ENCODE assay signal across 8 cellular contexts in genomic region chr22:42560781-42561180, GRCh38. TPM values are rescaled to one million over a fixed set of nuclear protein-coding genes. Genes with fewer than 3 reads are reported as not detected.
A peak's percentile ranks its signal among the peaks of the same experiment; 100 is the strongest.
DNase-seq lines count a peak whose midpoint lies in the region; ATAC-seq, FAIRE-seq and TF ChIP-seq lines count a peak whose summit lies in the region.

No MANE protein-coding gene starts in this region.

- H3K4me1 ChIP-seq in keratinocyte (ENCODE audit: control insufficient read depth, extremely low read depth, insufficient read depth, low read length) = peaks cover 4% of the 10 kb centered on the region

- dilution Hi-C loops in keratinocyte (cut with MboI; ENCODE audit: extremely low pct_ligation_motif_present, low sequenced_read_pairs) = no loop called here

- DNase-seq in AG04450 (ENCODE audit: low read depth, low spot score) (no peak), GM13976 (ENCODE audit: low spot score) (peak; percentile 42), keratinocyte (ENCODE audit: low read depth, low spot score) (no peak), NCI-H774 (lab: John Stamatoyannopoulos, UW) (no peak)
- DNase-seq in activated CD8-positive, alpha-beta T cell treated with anti-CD3 and anti-CD28 coated beads for 36 hours = peak; percentile 38

- no peak overlapping the region for H2AFZ ChIP-seq in keratinocyte (ENCODE audit: control insufficient read depth, low read length)

- ATAC-seq in activated CD8-positive, alpha-beta T cell treated with anti-CD3 and anti-CD28 coated beads for 36 hours = peak; percentile 74
- no peak for ATAC-seq in GM18868 (IDR thresholded peaks at IDR 0.05; ENCODE audit: unreplicated experiment)
- ATAC-seq in HG03175 (IDR thresholded peaks at IDR 0.05; ENCODE audit: unreplicated experiment) = no peak
- ATAC-seq in HG03571 (IDR thresholded peaks at IDR 0.05; ENCODE audit: unreplicated experiment) = no peak

- no peak overlapping the region for H3K4me3 ChIP-seq in AG04450 (ENCODE audit: low read depth, low read length)
- H3K4me3 ChIP-seq in keratinocyte (ENCODE audit: control insufficient read depth in 2 of 3, extremely low read depth in 1 of 3, insufficient read depth in 2 of 3, low read depth in 1 of 3, low read length in 3 of 3) = no peak overlapping the region

- no peaks in the 10 kb centered on the region for H3K9me1 ChIP-seq in keratinocyte (ENCODE audit: control insufficient read depth, extremely low read depth, insufficient read depth, low read length)

- no peaks in the 10 kb centered on the region for H3K9me3 ChIP-seq in AG04450 (ENCODE audit: control insufficient read depth, insufficient read depth, low read length)
- no peaks in the 10 kb centered on the region for H3K9me3 ChIP-seq in keratinocyte (ENCODE audit: control insufficient read depth, low read depth, low read length)

- H3K9ac ChIP-seq in keratinocyte (ENCODE audit: control insufficient read depth, extremely low read depth, insufficient read depth, low read length) = no peak overlapping the region

- peaks cover 4% of the 10 kb centered on the region for H3K36me3 Mint-ChIP-seq in activated CD8-positive, alpha-beta T cell treated with anti-CD3 and anti-CD28 coated beads for 36 hours (ENCODE audit: low read depth)

- no peaks in the 10 kb centered on the region for H3K9me3 Mint-ChIP-seq in activated CD8-positive, alpha-beta T cell treated with anti-CD3 and anti-CD28 coated beads for 36 hours

- no peak for FAIRE-seq in keratinocyte (lab: Jason Lieb, UNC)

- in situ Hi-C loops in GM13976 (cut with MboI; ENCODE audit: low sequenced_read_pairs, unreplicated experiment) = no loop called here

- TF ChIP-seq CTCF in AG04450 (IDR thresholded peaks at IDR 0.05; ENCODE audit: low read depth, low read length) (peak; percentile 50), GM13976 (IDR thresholded peaks at IDR 0.05; ENCODE audit: borderline replicate concordance, control extremely low read depth, extremely low read depth, insufficient read depth, missing control alignments) (peak; percentile 33), keratinocyte (optimal IDR thresholded peaks at IDR 0.05 in 1 of 3, IDR thresholded peaks at IDR 0.05 in 1 of 3, conservative IDR thresholded peaks at IDR 0.05 in 1 of 3; ENCODE audit: extremely low read depth in 1 of 3, insufficient read depth in 2 of 3, low read length in 3 of 3) (peak; percentile 38 to 44 (median 44))
- peak; percentile 64 for TF ChIP-seq CTCF in activated CD8-positive, alpha-beta T cell treated with anti-CD3 and anti-CD28 coated beads for 36 hours (IDR thresholded peaks at IDR 0.05)

- H3K4me3 Mint-ChIP-seq in activated CD8-positive, alpha-beta T cell treated with anti-CD3 and anti-CD28 coated beads for 36 hours = no peak overlapping the region

- no peaks in the 10 kb centered on the region for H3K79me2 ChIP-seq in keratinocyte (ENCODE audit: control insufficient read depth, insufficient read depth, low read length)

- CTCF ChIA-PET in AG04450 (lab: Charles Lee) = interaction anchor here (0.7 kb wide), 1 partner anchor 512 kb away, joined by 3 read pairs; no protein-coding TSS in a partner anchor
- CTCF ChIA-PET in activated CD8-positive, alpha-beta T cell treated with anti-CD3 and anti-CD28 coated beads for 36 hours (lab: Charles Lee) = interaction anchor here (0.8 to 1.9 kb wide), 10 partner anchors 8 to 50 kb away, joined by 3 to 10 read pairs (median 4); no protein-coding TSS in a partner anchor

- H3K27me3 ChIP-seq in AG04450 (ENCODE audit: control insufficient read depth, insufficient read depth, low read length) (no peaks in the 10 kb centered on the region), keratinocyte (ENCODE audit: control insufficient read depth, extremely low read depth, insufficient read depth, low read length) (no peaks in the 10 kb centered on the region)

- no peaks in the 10 kb centered on the region for H3K27me3 Mint-ChIP-seq in activated CD8-positive, alpha-beta T cell treated with anti-CD3 and anti-CD28 coated beads for 36 hours

- H3K4me1 Mint-ChIP-seq in activated CD8-positive, alpha-beta T cell treated with anti-CD3 and anti-CD28 coated beads for 36 hours (ENCODE audit: low read depth) = peaks cover 11% of the 10 kb centered on the region

- no peak overlapping the region for H3K27ac Mint-ChIP-seq in activated CD8-positive, alpha-beta T cell treated with anti-CD3 and anti-CD28 coated beads for 36 hours

- POLR2A ChIA-PET in AG04450 (lab: Yijun Ruan, JAX) = interaction anchor here (0.6 to 1.5 kb wide), 3 partner anchors 50 to 53 kb away, joined by 3 to 6 read pairs (median 4); no protein-coding TSS in a partner anchor
- POLR2A ChIA-PET in activated CD8-positive, alpha-beta T cell treated with anti-CD3 and anti-CD28 coated beads for 36 hours (lab: Charles Lee) = interaction anchor here (1.1 to 2.0 kb wide), 4 partner anchors 9 to 51 kb away, joined by 3 to 9 read pairs (median 5); no protein-coding TSS in a partner anchor

- H3K36me3 ChIP-seq in keratinocyte (ENCODE audit: control insufficient read depth in 2 of 2, extremely low read depth in 1 of 2, insufficient read depth in 2 of 2, low read length in 2 of 2) = no peaks in the 10 kb centered on the region

- intact Hi-C loops in activated CD8-positive, alpha-beta T cell treated with anti-CD3 and anti-CD28 coated beads for 36 hours (cut with micrococcal nuclease) = no loop called here

- no peaks in the 10 kb centered on the region for H4K20me1 ChIP-seq in keratinocyte (ENCODE audit: control insufficient read depth, extremely low read depth, insufficient read depth, low read length)

- H3K27ac ChIP-seq in AG04450 (ENCODE audit: low read depth, low read length) = no peak overlapping the region
- no peak overlapping the region for H3K27ac ChIP-seq in keratinocyte (ENCODE audit: control insufficient read depth, insufficient read depth, low read length)

- no peak overlapping the region for H3K4me2 ChIP-seq in keratinocyte (ENCODE audit: control insufficient read depth, extremely low read depth, insufficient read depth, low read depth, low read length)

RNA-seq across cellular contexts. Expression of gene SERHL2, which starts 7.0 kb away (rescaled TPM):
- polyA plus RNA-seq in AG04450 (2011; rRNA removed) (6.6 and 9.0 TPM in 2 replicates), keratinocyte (1.5 to 4.6 TPM (median 2.5 TPM) in 3 replicates)
- polyA minus RNA-seq in AG04450 (2011; rRNA and poly(A)+ RNA removed) = 1.7 and 2.8 TPM in 2 replicates
- 1 to 10 TPM; 1.1 to 1.4 TPM for total RNA-seq in activated CD8-positive, alpha-beta T cell treated with anti-CD3 and anti-CD28 coated beads for 36 hours
- 0.61 TPM for polyA plus RNA-seq in keratinocyte (2011; ENCODE audit: low read depth)
- polyA plus RNA-seq in keratinocyte (2011; cell fraction: cytosol; rRNA removed) = 1.9 and 2.9 TPM in 2 replicates
- polyA plus RNA-seq in keratinocyte (2011; cell fraction: nucleus; rRNA removed) = 1.9 and 2.7 TPM in 2 replicates
- polyA plus RNA-seq in keratinocyte (2012; ENCODE audit: low replicate concordance) = 0.72 and 1.2 TPM in 2 replicates
- polyA minus RNA-seq in keratinocyte = 1.8 to 2.6 TPM in 2 of 3 replicates, not detected in the other
- not detected for polyA minus RNA-seq in keratinocyte (2011; cell fraction: cytosol; rRNA and poly(A)+ RNA removed)
- polyA minus RNA-seq in keratinocyte (2011; cell fraction: nucleus; rRNA and poly(A)+ RNA removed) = 1.2 and 2.2 TPM in 2 replicates

RNA-seq across cellular contexts. Expression of gene RRP7A, which starts 41.2 kb away (rescaled TPM):
- polyA plus RNA-seq in AG04450 (2011; rRNA removed) (17.4 and 21.8 TPM in 2 replicates), keratinocyte (29.4 to 30.7 TPM (median 30.2 TPM) in 3 replicates)
- polyA minus RNA-seq in AG04450 (2011; rRNA and poly(A)+ RNA removed) = 12.4 and 13.1 TPM in 2 replicates
- total RNA-seq in activated CD8-positive, alpha-beta T cell treated with anti-CD3 and anti-CD28 coated beads for 36 hours = 100 to 1,000 TPM; 120 to 126 TPM
- polyA plus RNA-seq in keratinocyte (2011; ENCODE audit: low read depth) = 44.1 TPM
- polyA plus RNA-seq in keratinocyte (2011; cell fraction: cytosol; rRNA removed) = 22.5 and 27.2 TPM in 2 replicates
- 20.2 and 22.8 TPM in 2 replicates for polyA plus RNA-seq in keratinocyte (2011; cell fraction: nucleus; rRNA removed)
- 14.5 and 36.7 TPM in 2 replicates for polyA plus RNA-seq in keratinocyte (2012; ENCODE audit: low replicate concordance)
- 18.3 to 46.4 TPM (median 22.4 TPM) in 3 replicates for polyA minus RNA-seq in keratinocyte
- 15.5 TPM for polyA minus RNA-seq in keratinocyte (2011; cell fraction: cytosol; rRNA and poly(A)+ RNA removed)
- polyA minus RNA-seq in keratinocyte (2011; cell fraction: nucleus; rRNA and poly(A)+ RNA removed) = 11.0 and 15.4 TPM in 2 replicates

RNA-seq across cellular contexts. Expression of gene POLDIP3, which starts 53.9 kb away (rescaled TPM):
- polyA plus RNA-seq in AG04450 (2011; rRNA removed) (50.6 and 55.7 TPM in 2 replicates), keratinocyte (38.5 to 41.9 TPM (median 38.7 TPM) in 3 replicates)
- 40.2 and 47.8 TPM in 2 replicates for polyA minus RNA-seq in AG04450 (2011; rRNA and poly(A)+ RNA removed)
- total RNA-seq in activated CD8-positive, alpha-beta T cell treated with anti-CD3 and anti-CD28 coated beads for 36 hours = 10 to 100 TPM; 70.2 to 71.1 TPM
- 25.1 TPM for polyA plus RNA-seq in keratinocyte (2011; ENCODE audit: low read depth)
- polyA plus RNA-seq in keratinocyte (2011; cell fraction: cytosol; rRNA removed) = 35.2 and 37.0 TPM in 2 replicates
- polyA plus RNA-seq in keratinocyte (2011; cell fraction: nucleus; rRNA removed) = 53.9 and 59.9 TPM in 2 replicates
- 38.2 and 44.5 TPM in 2 replicates for polyA plus RNA-seq in keratinocyte (2012; ENCODE audit: low replicate concordance)
- polyA minus RNA-seq in keratinocyte = 33.9 to 36.7 TPM (median 34.8 TPM) in 3 replicates
- 19.0 TPM for polyA minus RNA-seq in keratinocyte (2011; cell fraction: cytosol; rRNA and poly(A)+ RNA removed)
- 22.8 and 31.6 TPM in 2 replicates for polyA minus RNA-seq in keratinocyte (2011; cell fraction: nucleus; rRNA and poly(A)+ RNA removed)

Comparison
In these comparisons a context has a peak if more than half of its experiments do, and no peak if none do; other contexts are left out.
1. DNase-seq: peak in GM13976 (single experiment) and activated CD8-positive, alpha-beta T cell treated with anti-CD3 and anti-CD28 coated beads for 36 hours (single experiment); none in AG04450 (single experiment), keratinocyte (single experiment) and NCI-H774 (single experiment).
2. Peak in every context shown above with its lines, with median percentiles within 50 percentile points of each other: CTCF ChIP-seq.